Comparison of ENCODE assay signal across 14 cellular contexts in genomic region chr6:170272341-170273065, GRCh38. TPM values are rescaled to one million over a fixed set of nuclear protein-coding genes. Genes with fewer than 3 reads are reported as not detected.
DNase-seq lines count a peak whose midpoint lies in the region; ATAC-seq lines count a peak whose summit lies in the region.
"Had no signal": no experiment of that assay in that cellular context is flagged by ENCODE, and none has a peak within 500 bp of the region (broad histone marks: within the 10 kb centered on the region; RNA-seq: fewer than 3 reads in every experiment).

No MANE protein-coding gene starts in this region.

- peak overlapping the region; percentile 61 for H3K4me3 ChIP-seq in Jurkat, Clone E6-1 (ENCODE audit: low read length)
- H3K4me3 ChIP-seq in effector memory CD4-positive, alpha-beta T cell (ENCODE audit: insufficient read depth, low read depth, low read length, poor library complexity, severe bottlenecking): peak overlapping the region; percentile 52
- H3K4me3 ChIP-seq: GM23248, right lobe of liver had no signal

- peak overlapping the region; percentile 44 for H3K27ac ChIP-seq in effector memory CD4-positive, alpha-beta T cell (ENCODE audit: insufficient read depth, low read length, poor library complexity, severe bottlenecking)
- H3K27ac ChIP-seq: 22Rv1, GM23248, right lobe of liver had no signal

- H3K9me3 Mint-ChIP-seq in T-helper 2 cell treated with Interferon-gamma antibody and Interleukin-4, amounts not matched to agents 5 μg/mL and 100 μg/mL, for 36 hours: no peaks in the 10 kb centered on the region
- no peaks in the 10 kb centered on the region for H3K9me3 Mint-ChIP-seq in stimulated activated effector memory CD8-positive, alpha-beta T cell treated with anti-CD3 and anti-CD28 coated beads, Interleukin-12 subunit alpha, Interleukin-12 subunit beta, amount 100 ng/mL, for 72 hours

- peak overlapping the region; percentile 45 for H3K27ac Mint-ChIP-seq in T-helper 2 cell treated with Interferon-gamma antibody and Interleukin-4, amounts not matched to agents 5 μg/mL and 100 μg/mL, for 36 hours
- no peak overlapping the region for H3K27ac Mint-ChIP-seq in stimulated activated effector memory CD8-positive, alpha-beta T cell treated with anti-CD3 and anti-CD28 coated beads, Interleukin-12 subunit alpha, Interleukin-12 subunit beta, amount 100 ng/mL, for 72 hours

- no peaks in the 10 kb centered on the region for H3K36me3 ChIP-seq in effector memory CD4-positive, alpha-beta T cell (ENCODE audit: control insufficient read depth, insufficient read depth, low read length)
- H3K36me3 ChIP-seq: right lobe of liver had no signal

- no peaks in the 10 kb centered on the region for H3K9me3 ChIP-seq in effector memory CD4-positive, alpha-beta T cell (ENCODE audit: control insufficient read depth, low read length)
- H3K9me3 ChIP-seq: right lobe of liver had no signal

- peak overlapping the region; percentile 72 for H3K4me3 Mint-ChIP-seq in T-helper 2 cell treated with Interferon-gamma antibody and Interleukin-4, amounts not matched to agents 5 μg/mL and 100 μg/mL, for 36 hours
- H3K4me3 Mint-ChIP-seq in stimulated activated effector memory CD8-positive, alpha-beta T cell treated with anti-CD3 and anti-CD28 coated beads, Interleukin-12 subunit alpha, Interleukin-12 subunit beta, amount 100 ng/mL, for 72 hours: peak overlapping the region; percentile 62

- no peaks in the 10 kb centered on the region for H3K36me3 Mint-ChIP-seq in T-helper 2 cell treated with Interferon-gamma antibody and Interleukin-4, amounts not matched to agents 5 μg/mL and 100 μg/mL, for 36 hours (ENCODE audit: low read depth)
- peaks cover 6% of the 10 kb centered on the region for H3K36me3 Mint-ChIP-seq in stimulated activated effector memory CD8-positive, alpha-beta T cell treated with anti-CD3 and anti-CD28 coated beads, Interleukin-12 subunit alpha, Interleukin-12 subunit beta, amount 100 ng/mL, for 72 hours

- DNase-seq in T-helper 2 cell treated with Interferon-gamma antibody and Interleukin-4, amounts not matched to agents 5 μg/mL and 100 μg/mL, for 36 hours (ENCODE audit: low spot score): no peak
- DNase-seq in T-helper 2 cell (no peak), cerebellum (ENCODE audit: low spot score) (no peak), Ammon's horn (ENCODE audit: low spot score) (no peak)
- no peak for DNase-seq in Jurkat, Clone E6-1 (ENCODE audit: low read depth, low spot score)
- DNase-seq in effector memory CD4-positive, alpha-beta T cell: no peak
- no peak for DNase-seq in stimulated activated effector memory CD8-positive, alpha-beta T cell treated with anti-CD3 and anti-CD28 coated beads, Interleukin-12 subunit alpha, Interleukin-12 subunit beta, amount 100 ng/mL, for 72 hours (ENCODE audit: low spot score in 2 of 2)
- DNase-seq: GM23248, NCI-H1092, NCI-H524 had no signal

- peaks cover 13% of the 10 kb centered on the region for H3K4me1 ChIP-seq in effector memory CD4-positive, alpha-beta T cell (ENCODE audit: control insufficient read depth, insufficient read depth, low read length, poor library complexity, severe bottlenecking)

- no peak for ATAC-seq in stimulated activated effector memory CD8-positive, alpha-beta T cell treated with anti-CD3 and anti-CD28 coated beads, Interleukin-12 subunit alpha, Interleukin-12 subunit beta, amount 100 ng/mL, for 72 hours
- no peak for ATAC-seq in GM21717 (IDR thresholded peaks at IDR 0.05; ENCODE audit: unreplicated experiment)

- H3K27me3 ChIP-seq in effector memory CD4-positive, alpha-beta T cell (replicated peaks; ENCODE audit: control insufficient read depth, insufficient read depth, low read length, poor library complexity, severe bottlenecking): no peaks in the 10 kb centered on the region
- H3K27me3 ChIP-seq: right lobe of liver had no signal

- H3K27me3 Mint-ChIP-seq in T-helper 2 cell treated with Interferon-gamma antibody and Interleukin-4, amounts not matched to agents 5 μg/mL and 100 μg/mL, for 36 hours (ENCODE audit: low read depth): peaks cover 66% of the 10 kb centered on the region

- H3K4me1 Mint-ChIP-seq in T-helper 2 cell treated with Interferon-gamma antibody and Interleukin-4, amounts not matched to agents 5 μg/mL and 100 μg/mL, for 36 hours (ENCODE audit: low read depth): peaks cover 12% of the 10 kb centered on the region
- peaks cover 26% of the 10 kb centered on the region for H3K4me1 Mint-ChIP-seq in stimulated activated effector memory CD8-positive, alpha-beta T cell treated with anti-CD3 and anti-CD28 coated beads, Interleukin-12 subunit alpha, Interleukin-12 subunit beta, amount 100 ng/mL, for 72 hours

RNA-seq across cellular contexts. Expression of gene DLL1, which starts 18.4 kb away (rescaled TPM):
- polyA plus RNA-seq in Jurkat, Clone E6-1 (2012; ENCODE audit: insufficient read depth, insufficient read length): 1.1 TPM
- 10.6 TPM for total RNA-seq in cerebellum
- total RNA-seq: T-helper 2 cell treated with Interferon-gamma antibody and Interleukin-4, amounts not matched to agents 100 ng/mL and 5 ng/mL, for 36 hours had no signal

RNA-seq across cellular contexts. Expression of gene FAM120B, which starts 34.1 kb away (rescaled TPM):
- polyA plus RNA-seq in Jurkat, Clone E6-1 (2012; ENCODE audit: insufficient read depth, insufficient read length): 21.8 TPM
- 42.6 TPM for total RNA-seq in cerebellum
